8 cellular contexts compared by ENCODE assay signal in genomic region chr13:39602614-39603366, GRCh38. TPM values are rescaled to one million over a fixed set of nuclear protein-coding genes. Genes with fewer than 3 reads are reported as not detected.
DNase-seq lines count a peak whose midpoint lies in the region; ATAC-seq, FAIRE-seq and TF ChIP-seq lines count a peak whose summit lies in the region.

Gene LHFPL6 (minus strand): TSS chr13:39603193.

- no peak within 1 kb of the TSS for H3K27ac Mint-ChIP-seq in activated CD4-positive, alpha-beta memory T cell treated with anti-CD3 and anti-CD28 coated beads, Interleukin-2, amount 10 ng/mL, durations not matched to agents 7 days and 5 days

- no peak within 1 kb of the TSS for H2AK5ac ChIP-seq in H1 (ENCODE audit: low read depth, low read length)

- peak within 1 kb of the TSS; percentile 70 to 83 for H3K4me2 ChIP-seq in H1 (ENCODE audit: insufficient read depth in 1 of 2, low read depth in 2 of 2, low read length in 2 of 2)

- no peak within 1 kb of the TSS for H3K4ac ChIP-seq in H1 (replicated peaks; ENCODE audit: insufficient read length, low read depth, low read length)

- H3K36me3 Mint-ChIP-seq in activated CD4-positive, alpha-beta memory T cell treated with anti-CD3 and anti-CD28 coated beads, Interleukin-2, amount 10 ng/mL, durations not matched to agents 7 days and 5 days (ENCODE audit: low read depth), result no peaks in the 10 kb centered on the region

- H2BK120ac ChIP-seq in H1 (replicated peaks; ENCODE audit: low read depth, low read length), result no peak within 1 kb of the TSS

- H3K27ac ChIP-seq in ACC112 (ENCODE audit: low read depth, low read length) (peak within 1 kb of the TSS; percentile 66), H1 (ENCODE audit: low read depth, low read length) (no peak within 1 kb of the TSS)

- H3K4me1 Mint-ChIP-seq in activated CD4-positive, alpha-beta memory T cell treated with anti-CD3 and anti-CD28 coated beads, Interleukin-2, amount 10 ng/mL, durations not matched to agents 7 days and 5 days, result peaks cover 11% of the 10 kb centered on the region

- no peak for TF ChIP-seq EP300 in H1 (IDR thresholded peaks at IDR 0.05; ENCODE audit: borderline replicate concordance in 1 of 2, low read depth in 2 of 2, low read length in 2 of 2)

- H3K36me3 ChIP-seq in ACC112 (ENCODE audit: insufficient read depth, low read length) (no peaks in the 10 kb centered on the region), H1 (ENCODE audit: control insufficient read depth in 2 of 4, insufficient read depth in 4 of 4, low read length in 3 of 4) (no peaks in the 10 kb centered on the region)

- H3K9me3 Mint-ChIP-seq in activated CD4-positive, alpha-beta memory T cell treated with anti-CD3 and anti-CD28 coated beads, Interleukin-2, amount 10 ng/mL, durations not matched to agents 7 days and 5 days, result no peaks in the 10 kb centered on the region

- peak; percentile 79 to 82 for TF ChIP-seq RAD21 in H1 (IDR thresholded peaks at IDR 0.05 in 1 of 2, conservative IDR thresholded peaks at IDR 0.05 in 1 of 2; ENCODE audit: low read depth in 2 of 2, low read length in 2 of 2)

- H3K56ac ChIP-seq in H1 (replicated peaks; ENCODE audit: insufficient read length, low read depth, low read length), result no peak within 1 kb of the TSS

- H2AFZ ChIP-seq in ACC112 (ENCODE audit: low read length, unreplicated experiment) (peak within 1 kb of the TSS; percentile 96), H1 (ENCODE audit: low read length) (peak within 1 kb of the TSS; percentile 73)

- H3K79me1 ChIP-seq in H1 (ENCODE audit: low read depth, low read length), result no peaks in the 10 kb centered on the region

- no peak within 1 kb of the TSS for H3K14ac ChIP-seq in H1 (ENCODE audit: insufficient read length)

- H3K79me2 ChIP-seq in ACC112 (ENCODE audit: control insufficient read depth, insufficient read depth, low read length, unreplicated experiment) (peaks cover 32% of the 10 kb centered on the region), H1 (ENCODE audit: control insufficient read depth in 1 of 2, insufficient read depth in 2 of 2, low read length in 2 of 2) (no peaks in the 10 kb centered on the region)

- H4K91ac ChIP-seq in H1 (replicated peaks; ENCODE audit: insufficient read length, low read length), result no peak within 1 kb of the TSS

- POLR2A ChIA-PET in activated CD4-positive, alpha-beta memory T cell treated with anti-CD3 and anti-CD28 coated beads, Interleukin-2, amount 10 ng/mL, durations not matched to agents 7 days and 5 days (lab: Charles Lee), result no interaction called here
- POLR2A ChIA-PET in H1 (lab: Charles Lee; ENCODE audit: partially characterized antibody), result interaction anchor here (0.8 to 1.6 kb wide), 2 partner anchors 161 to 186 kb away, joined by 3 to 4 read pairs; no protein-coding TSS in a partner anchor

- H4K5ac ChIP-seq in H1 (ENCODE audit: insufficient read length, low read depth, low read length), result no peak within 1 kb of the TSS

- TF ChIP-seq CTCF in H1 (IDR thresholded peaks at IDR 0.05; ENCODE audit: control extremely low read depth in 1 of 3, insufficient read depth in 1 of 3, low read depth in 1 of 3, low read length in 3 of 3), result peak; percentile 50 to 60 (median 58)

- H3K9ac ChIP-seq in H1 (replicated peaks in 1 of 4; ENCODE audit: extremely low read depth in 1 of 4, low read depth in 3 of 4, low read length in 3 of 4), result peak within 1 kb of the TSS; percentile 20 to 50 (median 22); a peak in 6 of 7 replicates

- peak; percentile 96 for ATAC-seq in GM18907 (IDR thresholded peaks at IDR 0.05; ENCODE audit: unreplicated experiment)
- ATAC-seq in HG03108 (IDR thresholded peaks at IDR 0.05; ENCODE audit: unreplicated experiment), result peak; percentile 90

- peaks cover 16% of the 10 kb centered on the region for H3K4me1 ChIP-seq in ACC112 (ENCODE audit: control insufficient read depth, insufficient read depth, low read length, unreplicated experiment)
- peaks cover 0 to 6% (median 2%) of the 10 kb centered on the region in 4 experiments; a peak in 2 of 7 replicates for H3K4me1 ChIP-seq in H1 (replicated peaks in 1 of 4; ENCODE audit: control insufficient read depth in 3 of 4, insufficient read depth in 4 of 4, low read length in 3 of 4)

- no peak for FAIRE-seq in H1 (lab: Jason Lieb, UNC)

- 0 out of 2 replicates have a peak within 1 kb of the TSS, but pooled peaks have one; percentile 19 for H2BK15ac ChIP-seq in H1 (ENCODE audit: low read length)

- no peak for TF ChIP-seq POLR2A in H1 (IDR thresholded peaks at IDR 0.05; ENCODE audit: control extremely low read depth in 1 of 2, low read depth in 2 of 2, low read length in 2 of 2)

- H3K27me3 Mint-ChIP-seq in activated CD4-positive, alpha-beta memory T cell treated with anti-CD3 and anti-CD28 coated beads, Interleukin-2, amount 10 ng/mL, durations not matched to agents 7 days and 5 days, result peaks cover 50% of the 10 kb centered on the region

- H3K4me3 ChIP-seq in ACC112 (ENCODE audit: low read depth, low read length), result peak within 1 kb of the TSS; percentile 95
- peak within 1 kb of the TSS; percentile 42 to 88 (median 78) for H3K4me3 ChIP-seq in H1 (ENCODE audit: extremely low read depth in 1 of 4, insufficient read depth in 2 of 4, low read depth in 3 of 4, low read length in 4 of 4)

- CTCF ChIA-PET in activated CD4-positive, alpha-beta memory T cell treated with anti-CD3 and anti-CD28 coated beads, Interleukin-2, amount 10 ng/mL, durations not matched to agents 7 days and 5 days (lab: Charles Lee), result interaction anchor here (1.6 kb wide), 1 partner anchor 14 kb away, joined by 4 read pairs; no protein-coding TSS in a partner anchor
- CTCF ChIA-PET in H1 (lab: Charles Lee; ENCODE audit: partially characterized antibody), result interaction anchor here (0.5 to 3.8 kb wide), 9 partner anchors 9 to 630 kb away, joined by 3 to 19 read pairs (median 4); no protein-coding TSS in a partner anchor

- peak within 1 kb of the TSS; percentile 59 for H3K4me3 Mint-ChIP-seq in activated CD4-positive, alpha-beta memory T cell treated with anti-CD3 and anti-CD28 coated beads, Interleukin-2, amount 10 ng/mL, durations not matched to agents 7 days and 5 days

- H3K9me3 ChIP-seq in H1 (ENCODE audit: insufficient read depth in 2 of 2, low read depth in 1 of 2, low read length in 1 of 2), result no peaks in the 10 kb centered on the region

- WGBS in H1 (ENCODE audit: extremely low coverage in 1 of 2, insufficient coverage in 1 of 2, insufficient read length in 1 of 2, insufficient replicate concordance in 2 of 2, low coverage in 1 of 2, low lambda C conversion rate in 2 of 2, missing lambda C conversion rate in 1 of 2), 2 experiments, result 2% methylated on average over 37 of the region's 73 CpGs; no CpG with 5 or more reads in 1 of the 2 experiments

- H3K23me2 ChIP-seq in H1 (ENCODE audit: low read depth, low read length), result peaks cover 7% of the 10 kb centered on the region

- peak within 1 kb of the TSS; percentile 57 for H3K18ac ChIP-seq in H1 (ENCODE audit: extremely low read depth, low read length)

- H3K27me3 ChIP-seq in ACC112 (ENCODE audit: insufficient read depth, low read length) (no peaks in the 10 kb centered on the region), H1 (replicated peaks in 1 of 4; ENCODE audit: control insufficient read depth in 3 of 4, extremely low read depth in 1 of 4, insufficient read depth in 3 of 4, low read length in 3 of 4) (peaks cover 0 to 8% (median 4%) of the 10 kb centered on the region in 4 experiments; a peak in 2 of 7 replicates)

- H3K23ac ChIP-seq in H1 (ENCODE audit: insufficient read length), result no peak within 1 kb of the TSS

- H2BK12ac ChIP-seq in H1 (ENCODE audit: low read depth, low read length), result no peak within 1 kb of the TSS

- no peak within 1 kb of the TSS for H2BK20ac ChIP-seq in H1 (ENCODE audit: low read length)

- H4K8ac ChIP-seq in H1 (ENCODE audit: extremely low read depth, insufficient read depth, low read length), result peak within 1 kb of the TSS; percentile 57

- DNase-seq in NCI-H526 (lab: John Stamatoyannopoulos, UW) (peak; percentile 85 to 93), H1 (ENCODE audit: low read depth in 1 of 2, low spot score in 2 of 2) (peak; percentile 46 to 85), lung microvascular endothelial cell (ENCODE audit: low read depth in 2 of 2) (peak; percentile 82 to 85)
- DNase-seq in activated CD4-positive, alpha-beta memory T cell treated with anti-CD3 and anti-CD28 coated beads, Interleukin-2, amount 10 ng/mL, durations not matched to agents 7 days and 5 days, result peak; percentile 64
- DNase-seq in stimulated activated CD4-positive, alpha-beta T cell treated with anti-CD3 and anti-CD28 coated beads, TNF-alpha, amount 100 ng/mL, for 48 hours (ENCODE audit: low read depth in 3 of 3), result peak; percentile 48 to 61 (median 56)

- no peak within 1 kb of the TSS; the same call in 1 of the 2 replicates for H2BK5ac ChIP-seq in H1 (ENCODE audit: low read depth, low read length)

- no peaks in the 10 kb centered on the region for H4K20me1 ChIP-seq in H1 (replicated peaks in 1 of 2; ENCODE audit: control insufficient read depth in 1 of 2, insufficient read depth in 2 of 2, low read length in 2 of 2)

TF ChIP-seq in H1, 55 proteins besides CTCF, POLR2A, EP300 and RAD21 (continues in another document):
- TF ChIP-seq E2F6 (IDR thresholded peaks at IDR 0.05), result peak; percentile 40; the same call in 1 of the 2 replicates
- peak; percentile 32; the same call in 1 of the 2 replicates for TF ChIP-seq YY1 (IDR thresholded peaks at IDR 0.05; ENCODE audit: low read depth, low read length)
- no peak; the same call in 1 of the 2 replicates for TF ChIP-seq PHF8 (conservative IDR thresholded peaks at IDR 0.05; ENCODE audit: low read depth, low read length)
- TF ChIP-seq HDAC2 (IDR thresholded peaks at IDR 0.05; ENCODE audit: borderline replicate concordance in 1 of 2, low read depth in 2 of 2, low read length in 2 of 2), result 0 out of 4 replicates have a peak, but pooled peaks of 1 of the 2 experiments have one; percentile 24
- TF ChIP-seq BACH1 (IDR thresholded peaks at IDR 0.05; ENCODE audit: low read length), result no peak

RNA-seq across cellular contexts. Expression of gene LHFPL6, which starts in this region (rescaled TPM):
- 1 to 10 TPM; 1.1 to 1.2 TPM for total RNA-seq in activated CD4-positive, alpha-beta memory T cell treated with anti-CD3 and anti-CD28 coated beads, Interleukin-2, amount 10 ng/mL, durations not matched to agents 7 days and 5 days
- 15.5 and 17.0 TPM in 2 replicates for total RNA-seq in H1 (2021; fragmentation: NEBNext Ultra II Directional; extraction: Animal tissue kit (Norgen Biotek cat#: 25700))
- 7.6 and 7.9 TPM in 2 replicates for polyA plus RNA-seq in H1 (2011; rRNA removed)
- polyA plus RNA-seq in H1 (2011; cell fraction: cytosol; rRNA removed), result 13.1 TPM
- polyA plus RNA-seq in H1 (2011; cell fraction: nucleus; rRNA removed), result 4.7 TPM
- 8.0 to 16.5 TPM (median 12.7 TPM) in 4 replicates for polyA plus RNA-seq in H1 (2012, experiment 1 of 2)
- 1.7 TPM for polyA plus RNA-seq in H1 (2012, experiment 2 of 2)
- 7.0 TPM for polyA plus RNA-seq in H1 (2013, experiment 1 of 2)
- polyA plus RNA-seq in H1 (2013, experiment 2 of 2), result 9.1 TPM
- 10.3 and 10.5 TPM in 2 replicates for polyA minus RNA-seq in H1 (2011; rRNA and poly(A)+ RNA removed)
- polyA minus RNA-seq in H1 (2011; cell fraction: cytosol; rRNA and poly(A)+ RNA removed), result 5.7 TPM
- 12.0 TPM for polyA minus RNA-seq in H1 (2011; cell fraction: nucleus; rRNA and poly(A)+ RNA removed)
- total RNA-seq in lung microvascular endothelial cell, result 26.4 and 72.6 TPM in 2 replicates
